In genomic region chr18:55444496-55444895, GRCh38 we compare ENCODE assay signal across 18 cellular contexts.
DNase-seq lines count a peak whose midpoint lies in the region; ATAC-seq and FAIRE-seq lines count a peak whose summit lies in the region.
"Had no signal": no experiment of that assay in that cellular context is flagged by ENCODE, and none has a peak within 500 bp of the region (broad histone marks: within the 10 kb centered on the region; RNA-seq: fewer than 3 reads in every experiment).

No MANE protein-coding gene starts in this region.

- DNase-seq in Karpas-422 (no peak), amniotic epithelial cell (ENCODE audit: low read depth) (peak; percentile 54), memory B cell (ENCODE audit: low spot score in 2 of 2) (no peak), RCC 7860 (ENCODE audit: low spot score) (no peak)
- no peak for DNase-seq in activated naive CD4-positive, alpha-beta T cell treated with anti-CD3 and anti-CD28 coated beads, Interleukin-2, amount 50 U/mL, for 16 hours
- no peak for DNase-seq in stimulated activated naive B cell treated with anti-CD40 and anti-IgM and Interleukin-4, amounts not matched to agents 10 μg/mL and 1 μg/mL and 100 μg/mL, for 72 hours
- DNase-seq: ACHN; Calu3; CD8-positive, alpha-beta T cell; DMS79 treated with DMSO at 0.1 percent for 48 hours; EL; H9 had no signal

- H3K4me1 ChIP-seq in Karpas-422 (ENCODE audit: low read length): peaks cover 94% of the 10 kb centered on the region

- H2AFZ ChIP-seq in Karpas-422 (ENCODE audit: low read length): no peak overlapping the region

- no peak for FAIRE-seq in RCC 7860 (lab: Jason Lieb, UNC)
- FAIRE-seq: A204.1, GM12878, HepG2 had no signal

- no peaks in the 10 kb centered on the region for H4K20me1 ChIP-seq in Karpas-422 (ENCODE audit: insufficient read depth, low read depth, low read length)

- peaks cover 37% of the 10 kb centered on the region for H3K79me2 ChIP-seq in Karpas-422 (ENCODE audit: low read length)

- no peak for ATAC-seq in memory B cell (ENCODE audit: low read depth)
- no peak for ATAC-seq in stimulated activated naive B cell treated with anti-CD40 and anti-IgM and Interleukin-4, amounts not matched to agents 10 μg/mL and 1 μg/mL and 100 μg/mL, for 72 hours (replicated peaks)
- ATAC-seq in activated CD4-positive, CD25-positive, alpha-beta regulatory T cell treated with anti-CD3 and anti-CD28 coated beads, Interleukin-2, amount 50 U/mL, for 24 hours: no peak
- ATAC-seq: CD8-positive, alpha-beta T cell; GM12878; HepG2 had no signal

- H3K4me3 Mint-ChIP-seq in memory B cell: no peak overlapping the region
- H3K4me3 Mint-ChIP-seq in stimulated activated naive B cell treated with anti-CD40 and anti-IgM and Interleukin-4, amounts not matched to agents 10 μg/mL and 1 μg/mL and 100 μg/mL, for 72 hours: no peak overlapping the region
- H3K4me3 Mint-ChIP-seq: CD8-positive, alpha-beta T cell; H9; IgD-negative memory B cell had no signal

- no peaks in the 10 kb centered on the region for H3K27me3 ChIP-seq in Karpas-422 (ENCODE audit: low read length)
- H3K27me3 ChIP-seq: BLaER1 had no signal

- peaks cover 5% of the 10 kb centered on the region for H3K9me3 ChIP-seq in Karpas-422 (ENCODE audit: low read length)

- peaks cover 7% of the 10 kb centered on the region for H3K9me3 Mint-ChIP-seq in memory B cell
- peaks cover 6 to 7% of the 10 kb centered on the region in 2 donors for H3K9me3 Mint-ChIP-seq in stimulated activated naive B cell treated with anti-CD40 and anti-IgM and Interleukin-4, amounts not matched to agents 10 μg/mL and 1 μg/mL and 100 μg/mL, for 72 hours
- H3K9me3 Mint-ChIP-seq: CD8-positive, alpha-beta T cell had no signal

- peak overlapping the region; percentile 36 for H3K27ac Mint-ChIP-seq in memory B cell
- H3K27ac Mint-ChIP-seq in stimulated activated naive B cell treated with anti-CD40 and anti-IgM and Interleukin-4, amounts not matched to agents 10 μg/mL and 1 μg/mL and 100 μg/mL, for 72 hours: no peak overlapping the region
- H3K27ac Mint-ChIP-seq: CD8-positive, alpha-beta T cell; H9 had no signal

- peaks cover 6% of the 10 kb centered on the region for H3K36me3 Mint-ChIP-seq in memory B cell
- peaks cover 10% of the 10 kb centered on the region in 2 donors for H3K36me3 Mint-ChIP-seq in stimulated activated naive B cell treated with anti-CD40 and anti-IgM and Interleukin-4, amounts not matched to agents 10 μg/mL and 1 μg/mL and 100 μg/mL, for 72 hours
- H3K36me3 Mint-ChIP-seq: CD8-positive, alpha-beta T cell had no signal

- peak overlapping the region; percentile 66 for H3K4me2 ChIP-seq in Karpas-422 (ENCODE audit: low read depth, low read length, poor library complexity, severe bottlenecking)

- H3K9ac ChIP-seq in Karpas-422 (ENCODE audit: low read length): peak overlapping the region; percentile 64
- H3K9ac ChIP-seq: BLaER1 had no signal

- H3K4me3 ChIP-seq in Karpas-422 (ENCODE audit: low read length): peak overlapping the region; percentile 45
- H3K4me3 ChIP-seq: BLaER1, GM12878 had no signal

- H3K36me3 ChIP-seq in Karpas-422 (ENCODE audit: insufficient read depth, low read length): peaks cover 7% of the 10 kb centered on the region

- peaks cover 37% of the 10 kb centered on the region for H3K4me1 Mint-ChIP-seq in memory B cell
- peaks cover 25 to 46% of the 10 kb centered on the region in 2 donors for H3K4me1 Mint-ChIP-seq in stimulated activated naive B cell treated with anti-CD40 and anti-IgM and Interleukin-4, amounts not matched to agents 10 μg/mL and 1 μg/mL and 100 μg/mL, for 72 hours

- H3K27me3 Mint-ChIP-seq in memory B cell: peaks cover 4% of the 10 kb centered on the region
- H3K27me3 Mint-ChIP-seq in stimulated activated naive B cell treated with anti-CD40 and anti-IgM and Interleukin-4, amounts not matched to agents 10 μg/mL and 1 μg/mL and 100 μg/mL, for 72 hours: no peaks in the 10 kb centered on the region
- H3K27me3 Mint-ChIP-seq: IgD-negative memory B cell had no signal

- peak overlapping the region; percentile 98 for H3K27ac ChIP-seq in Karpas-422 (ENCODE audit: low read length)
- H3K27ac ChIP-seq: BLaER1 had no signal

- H3K9me2 ChIP-seq in Karpas-422 (replicated peaks; ENCODE audit: insufficient read depth, low read length): no peaks in the 10 kb centered on the region
